Comparison of ENCODE assay signal across 8 cellular contexts in the genomic region with DNA sequence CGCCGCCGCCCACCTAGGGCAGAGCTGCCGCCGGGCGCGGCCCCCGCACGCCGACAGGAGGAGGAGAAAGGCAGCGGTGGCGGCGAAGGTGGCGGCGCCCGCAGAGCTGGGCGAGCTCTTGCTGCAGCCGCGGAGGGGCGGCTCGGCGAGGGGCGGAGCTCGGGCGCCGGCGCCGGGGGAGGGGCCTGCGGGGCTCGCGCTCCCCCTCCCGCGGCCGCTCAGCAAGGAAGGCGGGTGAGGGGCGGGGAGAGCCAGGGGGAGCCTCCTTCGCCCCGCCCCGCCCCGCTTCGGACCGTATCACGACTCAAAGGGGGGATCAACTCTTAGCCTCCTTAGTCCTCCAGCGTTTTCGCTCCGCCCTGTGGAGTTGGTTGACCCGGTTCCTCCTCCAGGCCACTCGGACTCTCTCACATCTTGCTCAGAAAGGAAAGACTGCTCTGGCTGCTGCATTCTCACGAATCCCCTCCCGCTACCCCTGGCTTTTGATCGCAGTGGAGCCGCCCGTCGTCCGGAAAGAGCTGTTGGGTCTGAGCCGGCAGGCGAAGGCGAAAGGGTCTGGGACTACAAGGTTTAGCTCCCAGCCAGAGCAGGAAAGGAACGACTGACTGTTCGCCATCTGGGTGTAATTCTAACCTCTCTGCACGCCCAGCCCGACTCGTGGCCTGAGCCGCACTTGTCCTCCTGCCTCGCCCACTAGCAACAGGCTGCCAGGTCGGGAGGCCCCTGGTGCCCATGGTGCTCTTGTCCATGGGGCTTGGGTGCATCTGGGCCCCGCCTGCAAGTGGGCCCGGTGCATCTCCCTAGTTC.
DNase-seq lines count a peak whose midpoint lies in the region; ATAC-seq and TF ChIP-seq lines count a peak whose summit lies in the region.

A gene (minus strand): TSS at position 120 of the 807 bp plus-strand sequence. CDS start 232 bp downstream, outside the sequence.

- TF ChIP-seq CTCF in OCI-LY3 (IDR thresholded peaks at IDR 0.05; ENCODE audit: low read depth, low read length) = no peak; the same call in 1 of the 2 replicates

- peak within 1 kb of the TSS; percentile 88 for H3K4me3 ChIP-seq in OCI-LY3 (ENCODE audit: low read length)

- peak within 1 kb of the TSS; percentile 81 for H3K4me2 ChIP-seq in OCI-LY3 (ENCODE audit: low read length)

- H3K79me2 ChIP-seq in OCI-LY3 (ENCODE audit: low read length) = peaks cover 44% of the 10 kb centered on the region

- peak; percentile 76 for ATAC-seq in GM21528 (IDR thresholded peaks at IDR 0.05; ENCODE audit: low FRiP score, unreplicated experiment)

- H3K27ac ChIP-seq in OCI-LY3 (ENCODE audit: low read length) = peak within 1 kb of the TSS; percentile 57

- peak; percentile 95 for DNase-seq in DMS 273 (lab: John Stamatoyannopoulos, UW; ENCODE audit: unreplicated experiment)
- DNase-seq in HuH-7.5 (ENCODE audit: low spot score) = peak; percentile 66
- DNase-seq in activated CD8-positive, alpha-beta memory T cell treated with anti-CD3 and anti-CD28 coated beads, Interleukin-2, amount 50 U/mL, for 48 hours = peak; percentile 94
- DNase-seq in epidermal melanocyte (ENCODE audit: insufficient read length, low spot score) = peak; percentile 76
- DNase-seq in midbrain (lab: John Stamatoyannopoulos, UW) = peak; percentile 95
- DNase-seq in stimulated activated CD8-positive, alpha-beta memory T cell treated with anti-CD3 and anti-CD28 coated beads, Interleukin-15, amount 100 ng/mL, for 48 hours (ENCODE audit: low read depth in 2 of 2) = peak; percentile 86 to 93

- peak within 1 kb of the TSS; percentile 75 for H2AFZ ChIP-seq in OCI-LY3 (ENCODE audit: low read depth, low read length)

- peaks cover 21% of the 10 kb centered on the region for H3K4me1 ChIP-seq in OCI-LY3 (ENCODE audit: low read length)

- H3K27me3 ChIP-seq in OCI-LY3 (ENCODE audit: low read depth, low read length) = no peaks in the 10 kb centered on the region

- no peaks in the 10 kb centered on the region for H3K9me3 ChIP-seq in OCI-LY3 (ENCODE audit: insufficient read depth, low read length)

- peaks cover 8% of the 10 kb centered on the region for H3K36me3 ChIP-seq in OCI-LY3 (replicated peaks; ENCODE audit: low read depth, low read length)

- peak within 1 kb of the TSS; percentile 75 for H3K9ac ChIP-seq in OCI-LY3 (ENCODE audit: low read length)

- no peaks in the 10 kb centered on the region for H4K20me1 ChIP-seq in OCI-LY3 (ENCODE audit: insufficient read depth, low read length)

Comparison
In these comparisons a context has a peak if more than half of its experiments do, and no peak if none do; other contexts are left out.
1. Peak in every context shown above with its lines: DNase-seq, ATAC-seq, H3K4me3 ChIP-seq and H3K27ac ChIP-seq.